ENCODE assay signal across 9 cellular contexts in genomic region chrX:101803451-101803850, GRCh38.
DNase-seq lines count a peak whose midpoint lies in the region; ATAC-seq, FAIRE-seq and TF ChIP-seq lines count a peak whose summit lies in the region.
"Had no signal": no experiment of that assay in that cellular context is flagged by ENCODE, and none has a peak within 500 bp of the region (broad histone marks: within the 10 kb centered on the region; RNA-seq: fewer than 3 reads in every experiment).

No MANE protein-coding gene starts in this region.

- peaks cover 0 to 6% of the 10 kb centered on the region in 2 donors for H3K9me3 ChIP-seq in right atrium auricular region

- DNase-seq in right atrium auricular region (ENCODE audit: low spot score), result no peak
- DNase-seq in Right ventricle myocardium superior, result no peak
- DNase-seq in RKO (ENCODE audit: low spot score), result peak; percentile 27
- peak; percentile 1 for DNase-seq in glomerular visceral epithelial cell (ENCODE audit: extremely low spot score)
- DNase-seq in urothelium cell line (ENCODE audit: low spot score), result peak; percentile 2
- DNase-seq in NCI-H146 treated with DMSO at 0.1 percent for 48 hours (lab: John Stamatoyannopoulos, UW; ENCODE audit: unreplicated experiment), result no peak
- DNase-seq in DMS153 treated with DMSO at 0.1 percent for 48 hours (lab: John Stamatoyannopoulos, UW; ENCODE audit: unreplicated experiment), result no peak

- ATAC-seq in Right ventricle myocardium superior (ENCODE audit: poor library complexity) (no peak), HG02610 (IDR thresholded peaks at IDR 0.05; ENCODE audit: unreplicated experiment) (no peak)

- H3K36me3 ChIP-seq in right atrium auricular region, result no peaks in the 10 kb centered on the region

- no peaks in the 10 kb centered on the region for H3K4me1 ChIP-seq in right atrium auricular region

- no peak overlapping the region for H3K4me3 ChIP-seq in right atrium auricular region

- no peak for FAIRE-seq in urothelium cell line (lab: Jason Lieb, UNC)

- no peaks in the 10 kb centered on the region for H3K27me3 ChIP-seq in right atrium auricular region

- intact Hi-C loops in Right ventricle myocardium superior (cut with DNase I), result no loop called here

- H3K27ac ChIP-seq in right atrium auricular region, result no peak overlapping the region
- H3K27ac ChIP-seq: HL-60 had no signal

- TF ChIP-seq CTCF in right atrium auricular region (IDR thresholded peaks at IDR 0.05), result peak; percentile 21 to 59

Comparison
In these comparisons a context has a peak if more than half of its experiments do, and no peak if none do; other contexts are left out.
1. DNase-seq: peak in RKO (single experiment), glomerular visceral epithelial cell (single experiment) and urothelium cell line (single experiment); none in right atrium auricular region (single experiment), Right ventricle myocardium superior (single experiment), NCI-H146 treated with DMSO at 0.1 percent for 48 hours (single experiment) and DMS153 treated with DMSO at 0.1 percent for 48 hours (single experiment).